ENCODE assay signal across 2 cellular contexts in the genomic region with DNA sequence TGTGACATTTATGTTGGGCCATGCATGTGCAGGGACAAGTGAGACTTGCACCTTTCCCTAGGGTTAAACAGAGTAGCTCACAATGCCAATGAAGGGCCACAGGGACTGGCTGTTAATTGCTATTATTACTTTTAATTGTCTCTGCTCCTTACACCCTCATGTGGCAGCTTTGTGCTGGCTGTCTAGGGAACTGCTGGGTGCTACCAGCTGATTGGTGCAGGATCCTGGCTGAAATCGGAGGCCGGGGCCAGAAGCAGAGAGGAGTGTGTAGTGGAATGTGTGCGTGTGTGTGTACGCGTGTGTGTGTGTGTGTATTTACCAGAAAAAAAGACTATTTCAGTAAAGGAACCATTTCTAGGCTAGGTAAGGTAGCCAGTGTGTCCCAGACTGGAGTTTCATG.
TF ChIP-seq lines count a peak whose summit lies in the region.

No MANE protein-coding gene starts in this region.

TF ChIP-seq in IMR-90, 13 proteins besides CTCF, POLR2A, EP300 and RAD21:
- TF ChIP-seq, protein P1, sequence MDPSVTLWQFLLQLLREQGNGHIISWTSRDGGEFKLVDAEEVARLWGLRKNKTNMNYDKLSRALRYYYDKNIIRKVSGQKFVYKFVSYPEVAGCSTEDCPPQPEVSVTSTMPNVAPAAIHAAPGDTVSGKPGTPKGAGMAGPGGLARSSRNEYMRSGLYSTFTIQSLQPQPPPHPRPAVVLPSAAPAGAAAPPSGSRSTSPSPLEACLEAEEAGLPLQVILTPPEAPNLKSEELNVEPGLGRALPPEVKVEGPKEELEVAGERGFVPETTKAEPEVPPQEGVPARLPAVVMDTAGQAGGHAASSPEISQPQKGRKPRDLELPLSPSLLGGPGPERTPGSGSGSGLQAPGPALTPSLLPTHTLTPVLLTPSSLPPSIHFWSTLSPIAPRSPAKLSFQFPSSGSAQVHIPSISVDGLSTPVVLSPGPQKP (IDR thresholded peaks at IDR 0.05; ENCODE audit: borderline replicate concordance, low read depth, low read length) = no peak
- TF ChIP-seq MAZ (IDR thresholded peaks at IDR 0.05; ENCODE audit: borderline replicate concordance, low read depth, low read length) (no peak), SMC3 (IDR thresholded peaks at IDR 0.05; ENCODE audit: low read depth, low read length) (no peak), NFE2L2 (IDR thresholded peaks at IDR 0.05; ENCODE audit: low read depth, low read length) (no peak), FOS (IDR thresholded peaks at IDR 0.05; ENCODE audit: low read depth, low read length) (no peak), RFX5 (IDR thresholded peaks at IDR 0.05; ENCODE audit: low read depth, low read length) (no peak), RCOR1 (IDR thresholded peaks at IDR 0.05; ENCODE audit: insufficient replicate concordance, low read length) (no peak), MAFK (IDR thresholded peaks at IDR 0.05; ENCODE audit: low read depth, low read length) (no peak), USF2 (IDR thresholded peaks at IDR 0.05; ENCODE audit: low read depth, low read length) (no peak), CHD1 (IDR thresholded peaks at IDR 0.05; ENCODE audit: low read depth, low read length) (no peak), BHLHE40 (IDR thresholded peaks at IDR 0.05; ENCODE audit: low read depth, low read length) (no peak), MXI1 (IDR thresholded peaks at IDR 0.05; ENCODE audit: borderline replicate concordance, low read depth, low read length) (no peak), CEBPB (IDR thresholded peaks at IDR 0.05; ENCODE audit: low read depth, low read length) (no peak)

TF ChIP-seq in H1, 55 proteins besides CTCF, POLR2A, EP300 and RAD21:
- TF ChIP-seq SP1 (IDR thresholded peaks at IDR 0.05; ENCODE audit: low read depth, low read length) (no peak), ATF3 (IDR thresholded peaks at IDR 0.05; ENCODE audit: insufficient read depth, low read depth, low read length) (no peak), HDAC6 (IDR thresholded peaks at IDR 0.05; ENCODE audit: low read depth, low read length) (no peak), SRF (IDR thresholded peaks at IDR 0.05; ENCODE audit: low read depth, low read length) (no peak), SIX5 (IDR thresholded peaks at IDR 0.05; ENCODE audit: low read depth, low read length) (no peak), MAX (IDR thresholded peaks at IDR 0.05) (no peak), YY1 (IDR thresholded peaks at IDR 0.05; ENCODE audit: low read depth, low read length) (no peak), RXRA (IDR thresholded peaks at IDR 0.05; ENCODE audit: insufficient read depth, low read depth, low read length) (no peak)
